Comparison of ENCODE assay signal across 7 cellular contexts in genomic region chr10:120221873-120222485, GRCh38.
A peak's percentile ranks its signal among the peaks of the same experiment; 100 is the strongest.
DNase-seq lines count a peak whose midpoint lies in the region; ATAC-seq and TF ChIP-seq lines count a peak whose summit lies in the region.

No MANE protein-coding gene starts in this region.

- H3K27ac ChIP-seq in SJCRH30 = no peak overlapping the region
- H3K27ac ChIP-seq in aorta (ENCODE audit: low read depth in 1 of 2, low read length in 2 of 2) = no peak overlapping the region

- intact Hi-C loops in aorta (cut with DNase I) = no loop called here

- no peaks in the 10 kb centered on the region for H3K9me3 Mint-ChIP-seq in natural killer cell treated with Interleukin-12 subunit alpha and Interleukin-12 subunit beta and Interleukin-15 and Interleukin-18, amount 100 ng/mL, for 72 hours

- H3K27me3 Mint-ChIP-seq in natural killer cell treated with Interleukin-12 subunit alpha and Interleukin-12 subunit beta and Interleukin-15 and Interleukin-18, amount 100 ng/mL, for 72 hours = peaks cover 3 to 25% of the 10 kb centered on the region in 2 donors

- H3K36me3 Mint-ChIP-seq in natural killer cell treated with Interleukin-12 subunit alpha and Interleukin-12 subunit beta and Interleukin-15 and Interleukin-18, amount 100 ng/mL, for 72 hours = no peaks in the 10 kb centered on the region

- CTCF ChIA-PET in GM10248 (lab: Yijun Ruan, JAX) = interaction anchor here (0.7 to 2.3 kb wide), 7 partner anchors 13 to 282 kb away, joined by 3 to 15 read pairs (median 6); no protein-coding TSS in a partner anchor

- H3K4me3 ChIP-seq in SJCRH30 = no peak overlapping the region
- no peak overlapping the region for H3K4me3 ChIP-seq in aorta (ENCODE audit: low read length in 2 of 2)

- 41 to 51% methylated on average over 4 of the region's 4 CpGs for WGBS in aorta, 2 donors

- H3K4me1 ChIP-seq in SJCRH30 = no peaks in the 10 kb centered on the region
- no peaks in the 10 kb centered on the region for H3K4me1 ChIP-seq in aorta (ENCODE audit: control insufficient read depth in 1 of 2, insufficient read depth in 2 of 2, low read length in 2 of 2)

- no peak for ATAC-seq in natural killer cell treated with Interleukin-12 subunit alpha and Interleukin-12 subunit beta and Interleukin-15 and Interleukin-18, amount 100 ng/mL, for 72 hours
- ATAC-seq in aorta (ENCODE audit: low FRiP score) = no peak

- H3K9me3 ChIP-seq in SJCRH30 (replicated peaks) = no peaks in the 10 kb centered on the region
- no peaks in the 10 kb centered on the region for H3K9me3 ChIP-seq in aorta (ENCODE audit: control insufficient read depth, low read length)

- H3K4me3 Mint-ChIP-seq in natural killer cell treated with Interleukin-12 subunit alpha and Interleukin-12 subunit beta and Interleukin-15 and Interleukin-18, amount 100 ng/mL, for 72 hours = no peak overlapping the region

- no peaks in the 10 kb centered on the region for H3K4me1 Mint-ChIP-seq in natural killer cell treated with Interleukin-12 subunit alpha and Interleukin-12 subunit beta and Interleukin-15 and Interleukin-18, amount 100 ng/mL, for 72 hours (ENCODE audit: low read depth in 2 of 2)

- TF ChIP-seq CTCF in GM10248 (IDR thresholded peaks at IDR 0.05; ENCODE audit: control extremely low read depth, extremely low read depth, low read depth, missing control alignments) = peak; percentile 63

- POLR2A ChIA-PET in GM10248 (lab: Yijun Ruan, JAX) = no interaction called here

- peak; percentile 50 for DNase-seq in GM10248 (ENCODE audit: extremely low spot score)
- DNase-seq in HT1080 (ENCODE audit: low read depth) = peak; percentile 78
- peak; percentile 64 to 82 for DNase-seq in SJCRH30
- peak; percentile 67 for DNase-seq in hepatic stellate cell (ENCODE audit: low spot score)
- DNase-seq in natural killer cell treated with Interleukin-12 subunit alpha and Interleukin-12 subunit beta and Interleukin-15 and Interleukin-18, amount 100 ng/mL, for 72 hours (ENCODE audit: low spot score) = no peak
- no peak for DNase-seq in superior temporal gyrus (ENCODE audit: extremely low spot score)
- DNase-seq in aorta = no peak

- H3K27me3 ChIP-seq in SJCRH30 = peaks cover 6% of the 10 kb centered on the region; the same call in 1 of the 2 replicates
- peaks cover 0 to 1% of the 10 kb centered on the region in 2 donors for H3K27me3 ChIP-seq in aorta (ENCODE audit: control insufficient read depth in 1 of 2, insufficient read depth in 2 of 2, low read length in 1 of 2)

- H3K27ac Mint-ChIP-seq in natural killer cell treated with Interleukin-12 subunit alpha and Interleukin-12 subunit beta and Interleukin-15 and Interleukin-18, amount 100 ng/mL, for 72 hours = no peak overlapping the region

- H3K36me3 ChIP-seq in SJCRH30 (no peaks in the 10 kb centered on the region), aorta (ENCODE audit: control insufficient read depth in 1 of 2, insufficient read depth in 2 of 2, low read length in 1 of 2) (no peaks in the 10 kb centered on the region)

Comparison
In these comparisons a context has a peak if more than half of its experiments do, and no peak if none do; other contexts are left out.
1. DNase-seq: peak in GM10248 (single experiment), HT1080 (single experiment), SJCRH30 (2 of 2) and hepatic stellate cell (single experiment); none in natural killer cell treated with Interleukin-12 subunit alpha and Interleukin-12 subunit beta and Interleukin-15 and Interleukin-18, amount 100 ng/mL, for 72 hours (single experiment), superior temporal gyrus (single experiment) and aorta (0 of 2).